Comparison of ENCODE assay signal across 18 cellular contexts in the genomic region with DNA sequence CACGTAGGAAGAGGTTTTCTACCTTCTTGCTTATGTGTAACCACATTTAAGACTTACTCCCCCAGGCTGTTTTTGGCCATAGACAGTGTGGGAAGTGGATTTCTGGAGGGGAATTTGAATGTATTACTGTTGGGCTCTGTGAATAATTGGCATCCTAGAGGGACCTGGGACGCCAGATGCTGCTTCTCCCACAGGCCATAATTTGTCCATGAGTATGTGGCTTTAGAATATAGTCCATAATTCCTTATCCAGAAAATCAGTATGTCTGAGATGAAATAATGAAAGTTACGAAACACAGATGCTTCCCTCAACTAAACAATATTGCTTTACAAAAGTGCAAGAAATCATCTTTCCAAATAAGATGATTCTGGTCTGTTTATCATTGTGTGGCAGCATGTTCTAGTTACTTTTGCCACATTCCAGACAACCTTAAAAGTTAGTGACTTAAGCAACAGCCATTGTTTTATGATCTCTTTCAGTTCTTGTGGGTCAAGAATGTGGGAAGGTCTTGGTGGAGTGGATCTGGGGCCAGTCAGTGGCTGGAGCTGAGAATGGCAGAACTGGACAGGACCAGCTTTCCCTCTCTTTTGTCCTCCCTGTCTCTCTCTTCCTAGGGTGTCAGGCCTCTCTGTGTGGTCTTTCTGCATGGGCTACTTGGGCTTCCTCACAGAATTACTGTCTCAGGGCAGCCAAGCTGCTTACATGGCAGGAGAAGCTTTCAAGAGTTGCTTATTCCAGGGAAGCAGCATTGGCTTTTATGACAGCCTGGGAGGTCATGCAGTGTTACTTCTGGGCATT.
DNase-seq lines count a peak whose midpoint lies in the region; ATAC-seq and TF ChIP-seq lines count a peak whose summit lies in the region.
"Had no signal": no experiment of that assay in that cellular context is flagged by ENCODE, and none has a peak within 500 bp of the region (broad histone marks: within the 10 kb centered on the region; RNA-seq: fewer than 3 reads in every experiment).

No MANE protein-coding gene starts in this region.

- no peaks in the 10 kb centered on the region for H3K9me3 ChIP-seq in upper lobe of right lung

- peak; percentile 29; the same call in 2 of the 3 replicates for ATAC-seq in SK-N-SH treated with all-trans-retinoic acid at 6 μM for 48 hours
- ATAC-seq in GM18909 (IDR thresholded peaks at IDR 0.05; ENCODE audit: poor library complexity, unreplicated experiment), result no peak
- ATAC-seq in upper lobe of right lung, result no peak

- peak; percentile 39 for DNase-seq in EH (ENCODE audit: low read depth)
- DNase-seq in fibroblast of the aortic adventitia (ENCODE audit: low read depth), result peak; percentile 53
- peak; percentile 2 for DNase-seq in renal cortical epithelial cell (ENCODE audit: low read depth)
- DNase-seq in NCI-H2081 (lab: John Stamatoyannopoulos, UW), result no peak
- DNase-seq in upper lobe of right lung, result no peak
- DNase-seq in medulla oblongata (ENCODE audit: extremely low spot score), result no peak
- DNase-seq: ACHN, H7, MG63, NCI-H1105, NCI-H1694, NCI-H446, NCI-H69, SHP77, SW 1271 had no signal

- H3K36me3 ChIP-seq in upper lobe of right lung, result no peaks in the 10 kb centered on the region
- H3K36me3 ChIP-seq: BLaER1 treated with 17β-estradiol and CSF1 and Interleukin-3, amounts not matched to agents 10 nM and 100 nM had no signal

- H3K27me3 ChIP-seq in upper lobe of right lung, result no peaks in the 10 kb centered on the region
- H3K27me3 ChIP-seq: BLaER1 treated with 17β-estradiol and CSF1 and Interleukin-3, amounts not matched to agents 10 nM and 100 nM; MG63 had no signal

- H3K4me3 ChIP-seq in fibroblast of the aortic adventitia (ENCODE audit: low read depth, low read length), result no peak overlapping the region
- no peak overlapping the region for H3K4me3 ChIP-seq in upper lobe of right lung
- H3K4me3 ChIP-seq: BLaER1 treated with 17β-estradiol and CSF1 and Interleukin-3, amounts not matched to agents 10 nM and 100 nM; MG63 had no signal

- no peak for TF ChIP-seq CTCF in fibroblast of the aortic adventitia (IDR thresholded peaks at IDR 0.05; ENCODE audit: insufficient read depth, low read length)
- no peak for TF ChIP-seq CTCF in upper lobe of right lung (IDR thresholded peaks at IDR 0.05)

- intact Hi-C loops in upper lobe of right lung (cut with DNase I), result no loop called here

- no peak overlapping the region for H3K27ac ChIP-seq in upper lobe of right lung
- H3K27ac ChIP-seq: BLaER1 treated with 17β-estradiol and CSF1 and Interleukin-3, amounts not matched to agents 10 nM and 100 nM had no signal

- H3K4me1 ChIP-seq in upper lobe of right lung, result peaks cover 8% of the 10 kb centered on the region
- H3K4me1 ChIP-seq: BLaER1 treated with 17β-estradiol and CSF1 and Interleukin-3, amounts not matched to agents 10 nM and 100 nM had no signal

TF ChIP-seq in SK-N-SH treated with all-trans-retinoic acid at 6 μM for 48 hours, 23 proteins besides CTCF, POLR2A, EP300 and RAD21:
- TF ChIP-seq CSDC2 (CRISPR knock-in tag; IDR thresholded peaks at IDR 0.05) (no peak), PPARA (CRISPR knock-in tag; IDR thresholded peaks at IDR 0.05; ENCODE audit: borderline replicate concordance) (no peak), ZC3H10 (CRISPR knock-in tag; IDR thresholded peaks at IDR 0.05) (no peak), TCF4 (CRISPR knock-in tag; IDR thresholded peaks at IDR 0.05; ENCODE audit: borderline replicate concordance) (peak; percentile 31; the same call in 1 of the 2 replicates)
- TF ChIP-seq, protein P1, sequence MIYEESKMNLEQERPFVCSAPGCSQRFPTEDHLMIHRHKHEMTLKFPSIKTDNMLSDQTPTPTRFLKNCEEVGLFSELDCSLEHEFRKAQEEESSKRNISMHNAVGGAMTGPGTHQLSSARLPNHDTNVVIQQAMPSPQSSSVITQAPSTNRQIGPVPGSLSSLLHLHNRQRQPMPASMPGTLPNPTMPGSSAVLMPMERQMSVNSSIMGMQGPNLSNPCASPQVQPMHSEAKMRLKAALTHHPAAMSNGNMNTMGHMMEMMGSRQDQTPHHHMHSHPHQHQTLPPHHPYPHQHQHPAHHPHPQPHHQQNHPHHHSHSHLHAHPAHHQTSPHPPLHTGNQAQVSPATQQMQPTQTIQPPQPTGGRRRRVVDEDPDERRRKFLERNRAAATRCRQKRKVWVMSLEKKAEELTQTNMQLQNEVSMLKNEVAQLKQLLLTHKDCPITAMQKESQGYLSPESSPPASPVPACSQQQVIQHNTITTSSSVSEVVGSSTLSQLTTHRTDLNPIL (CRISPR knock-in tag; IDR thresholded peaks at IDR 0.05; ENCODE audit: low read depth), result no peak
- TF ChIP-seq, protein P2, sequence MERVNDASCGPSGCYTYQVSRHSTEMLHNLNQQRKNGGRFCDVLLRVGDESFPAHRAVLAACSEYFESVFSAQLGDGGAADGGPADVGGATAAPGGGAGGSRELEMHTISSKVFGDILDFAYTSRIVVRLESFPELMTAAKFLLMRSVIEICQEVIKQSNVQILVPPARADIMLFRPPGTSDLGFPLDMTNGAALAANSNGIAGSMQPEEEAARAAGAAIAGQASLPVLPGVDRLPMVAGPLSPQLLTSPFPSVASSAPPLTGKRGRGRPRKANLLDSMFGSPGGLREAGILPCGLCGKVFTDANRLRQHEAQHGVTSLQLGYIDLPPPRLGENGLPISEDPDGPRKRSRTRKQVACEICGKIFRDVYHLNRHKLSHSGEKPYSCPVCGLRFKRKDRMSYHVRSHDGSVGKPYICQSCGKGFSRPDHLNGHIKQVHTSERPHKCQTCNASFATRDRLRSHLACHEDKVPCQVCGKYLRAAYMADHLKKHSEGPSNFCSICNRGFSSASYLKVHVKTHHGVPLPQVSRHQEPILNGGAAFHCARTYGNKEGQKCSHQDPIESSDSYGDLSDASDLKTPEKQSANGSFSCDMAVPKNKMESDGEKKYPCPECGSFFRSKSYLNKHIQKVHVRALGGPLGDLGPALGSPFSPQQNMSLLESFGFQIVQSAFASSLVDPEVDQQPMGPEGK (CRISPR knock-in tag; IDR thresholded peaks at IDR 0.05; ENCODE audit: borderline replicate concordance), result no peak

Comparison
In these comparisons a context has a peak if more than half of its experiments do, and no peak if none do; other contexts are left out.
1. DNase-seq: peak in EH (single experiment), fibroblast of the aortic adventitia (single experiment) and renal cortical epithelial cell (single experiment); none in NCI-H2081 (0 of 2), upper lobe of right lung (single experiment) and medulla oblongata (single experiment).